1 cellular context compared by ENCODE assay signal in genomic region chr3:101676765-101677435, GRCh38.
A peak's percentile ranks its signal among the peaks of the same experiment; 100 is the strongest.
TF ChIP-seq lines count a peak whose summit lies in the region.

Gene ZBTB11, minus strand, starts transcription at chr3:101677132. Its CDS starts 218 bp downstream, at chr3:101676914.

TF ChIP-seq in K562, 482 proteins besides CTCF, POLR2A, EP300 and RAD21 (continued from another document and continues in another):
- TF ChIP-seq XRCC4 (IDR thresholded peaks at IDR 0.05; ENCODE audit: extremely low read depth, insufficient read depth, insufficient read length) = no peak
- no peak for TF ChIP-seq ZFP36 (IDR thresholded peaks at IDR 0.05; ENCODE audit: low read depth, low read length, partially characterized antibody)
- TF ChIP-seq RUNX1 (IDR thresholded peaks at IDR 0.05; ENCODE audit: low read depth) = 0 out of 2 replicates have a peak, but pooled peaks have one; percentile 11
- TF ChIP-seq DIDO1 (tag; IDR thresholded peaks at IDR 0.05; ENCODE audit: low read depth) = peak; percentile 49; the same call in 1 of the 2 replicates
- no peak for TF ChIP-seq MIER1 (IDR thresholded peaks at IDR 0.05; ENCODE audit: low read depth)
- peak; percentile 83 for TF ChIP-seq SIN3B (IDR thresholded peaks at IDR 0.05; ENCODE audit: low read depth)
- no peak for TF ChIP-seq ZNF407 (IDR thresholded peaks at IDR 0.05; ENCODE audit: low read depth)
- TF ChIP-seq RBM25 (IDR thresholded peaks at IDR 0.05; ENCODE audit: low read depth, low read length, severe bottlenecking) = no peak
- TF ChIP-seq CHD2 (IDR thresholded peaks at IDR 0.05; ENCODE audit: low read depth, low read length) = peak; percentile 50; the same call in 1 of the 2 replicates
- peak in 1 of 2 experiments; percentile 85; a peak in 1 of 4 replicates for TF ChIP-seq CSDE1 (IDR thresholded peaks at IDR 0.05)
- TF ChIP-seq POLR2B (IDR thresholded peaks at IDR 0.05; ENCODE audit: low read depth, partially characterized antibody) = no peak
- no peak for TF ChIP-seq NFXL1 (CRISPR knock-in tag; IDR thresholded peaks at IDR 0.05)
- peak; percentile 78 for TF ChIP-seq C11orf30 (IDR thresholded peaks at IDR 0.05; ENCODE audit: low read depth)
- TF ChIP-seq THAP12 (CRISPR knock-in tag; IDR thresholded peaks at IDR 0.05) = no peak
- TF ChIP-seq CREBBP (IDR thresholded peaks at IDR 0.05; ENCODE audit: low read depth, low read length) = no peak
- no peak for TF ChIP-seq NELFE (IDR thresholded peaks at IDR 0.05; ENCODE audit: insufficient read depth, insufficient read length)
- TF ChIP-seq FOXO4 (CRISPR knock-in tag; IDR thresholded peaks at IDR 0.05) = no peak
- TF ChIP-seq NR2C1 (IDR thresholded peaks at IDR 0.05) = peak; percentile 84
- peak; percentile 81 for TF ChIP-seq NR2C1 (tag; IDR thresholded peaks at IDR 0.05)
- TF ChIP-seq E2F4 (CRISPR knock-in tag; IDR thresholded peaks at IDR 0.05; ENCODE audit: low read depth) = no peak
- no peak for TF ChIP-seq CTCFL (IDR thresholded peaks at IDR 0.05; ENCODE audit: borderline replicate concordance, insufficient read depth, low read depth, low read length, poor library complexity, severe bottlenecking)
- no peak for TF ChIP-seq ZNF57 (CRISPR knock-in tag; IDR thresholded peaks at IDR 0.05)
- TF ChIP-seq KAT2B (IDR thresholded peaks at IDR 0.05; ENCODE audit: low read depth, low read length) = no peak
- TF ChIP-seq EHMT2 (IDR thresholded peaks at IDR 0.05) = no peak
- TF ChIP-seq ZKSCAN3 (CRISPR knock-in tag; IDR thresholded peaks at IDR 0.05) = no peak
- no peak for TF ChIP-seq ZNF263 (CRISPR knock-in tag; IDR thresholded peaks at IDR 0.05; ENCODE audit: borderline replicate concordance)
- no peak for TF ChIP-seq BCOR (IDR thresholded peaks at IDR 0.05)
- no peak for TF ChIP-seq CBX3 (IDR thresholded peaks at IDR 0.05; ENCODE audit: borderline replicate concordance in 1 of 2, low read length in 2 of 2)
- no peak for TF ChIP-seq FOXA3 (CRISPR knock-in tag; conservative IDR thresholded peaks at IDR 0.05 in 1 of 2, IDR thresholded peaks at IDR 0.05 in 1 of 2)
- peak; percentile 86 for TF ChIP-seq JUND (IDR thresholded peaks at IDR 0.05; ENCODE audit: borderline replicate concordance, low read depth, low read length)
- peak; percentile 84; the same call in 2 of the 3 replicates for TF ChIP-seq JUND (tag; IDR thresholded peaks at IDR 0.05; ENCODE audit: borderline replicate concordance, low read depth, low read length)
- TF ChIP-seq BACH1 (tag; IDR thresholded peaks at IDR 0.05) = no peak
- no peak for TF ChIP-seq ZBTB26 (CRISPR knock-in tag; IDR thresholded peaks at IDR 0.05)
- TF ChIP-seq ZNF280A (IDR thresholded peaks at IDR 0.05; ENCODE audit: low read depth, partially characterized antibody) = no peak
- TF ChIP-seq FIP1L1 (IDR thresholded peaks at IDR 0.05; ENCODE audit: low read depth, low read length, poor library complexity, severe bottlenecking) = peak; percentile 49
- no peak; a peak in 1 of 4 replicates for TF ChIP-seq SRF (CRISPR knock-in tag; IDR thresholded peaks at IDR 0.05)
- TF ChIP-seq LARP7 (IDR thresholded peaks at IDR 0.05) = no peak
- peak; percentile 32 to 35; a peak in 2 of 4 replicates for TF ChIP-seq SIX5 (IDR thresholded peaks at IDR 0.05; ENCODE audit: borderline replicate concordance in 1 of 2, insufficient read depth in 1 of 2, low read depth in 1 of 2, low read length in 2 of 2)
- no peak for TF ChIP-seq SLC30A9 (CRISPR knock-in tag; IDR thresholded peaks at IDR 0.05)
- TF ChIP-seq CBX8 (IDR thresholded peaks at IDR 0.05; ENCODE audit: borderline replicate concordance, extremely low read depth, low read depth, low read length, poor library complexity, severe bottlenecking) = no peak
- TF ChIP-seq USF1 (CRISPR knock-in tag; IDR thresholded peaks at IDR 0.05) = no peak
- TF ChIP-seq CXXC5 (CRISPR knock-in tag; IDR thresholded peaks at IDR 0.05) = peak; percentile 47
- no peak for TF ChIP-seq TGIF2 (CRISPR knock-in tag; IDR thresholded peaks at IDR 0.05)
- no peak for TF ChIP-seq ZNF668 (CRISPR knock-in tag; IDR thresholded peaks at IDR 0.05)
- TF ChIP-seq ZNF124 (CRISPR knock-in tag; IDR thresholded peaks at IDR 0.05) = 0 out of 2 replicates have a peak, but pooled peaks have one; percentile 41
- no peak for TF ChIP-seq ZNF277 (CRISPR knock-in tag; IDR thresholded peaks at IDR 0.05; ENCODE audit: borderline replicate concordance)
